ENCODE assay signal across 18 cellular contexts in genomic region chr16:84361546-84361945, GRCh38. TPM values are rescaled to one million over a fixed set of nuclear protein-coding genes. Genes with fewer than 3 reads are reported as not detected.
DNase-seq lines count a peak whose midpoint lies in the region; TF ChIP-seq lines count a peak whose summit lies in the region.
"Had no signal": no experiment of that assay in that cellular context is flagged by ENCODE, and none has a peak within 500 bp of the region (broad histone marks: within the 10 kb centered on the region; RNA-seq: fewer than 3 reads in every experiment).

No MANE protein-coding gene starts in this region.

- H3K9me3 Mint-ChIP-seq in neural progenitor cell = no peaks in the 10 kb centered on the region
- H3K9me3 Mint-ChIP-seq: H9 had no signal

- no peak overlapping the region for H3K27ac Mint-ChIP-seq in neural progenitor cell

- H4K20me1 ChIP-seq in neural progenitor cell (ENCODE audit: low read depth) = no peaks in the 10 kb centered on the region

- H3K9me3 ChIP-seq in neural progenitor cell (ENCODE audit: low read depth) (no peaks in the 10 kb centered on the region), right atrium auricular region (no peaks in the 10 kb centered on the region)

- no peaks in the 10 kb centered on the region for H3K36me3 Mint-ChIP-seq in neural progenitor cell

- H3K27me3 Mint-ChIP-seq in neural progenitor cell (ENCODE audit: insufficient read depth, low read depth) = peaks cover 11% of the 10 kb centered on the region

- peak overlapping the region; percentile 56 for H3K4me2 ChIP-seq in neural progenitor cell

- no peak overlapping the region for H3K9ac ChIP-seq in neural progenitor cell

- H3K79me2 ChIP-seq in neural progenitor cell (ENCODE audit: low read depth) = no peaks in the 10 kb centered on the region

- TF ChIP-seq CTCF in epithelial cell of esophagus (IDR thresholded peaks at IDR 0.05; ENCODE audit: insufficient read depth, low read depth, low read length, missing control alignments) (no peak), neural progenitor cell (IDR thresholded peaks at IDR 0.05) (no peak), right atrium auricular region (IDR thresholded peaks at IDR 0.05) (no peak)

- H3K27ac ChIP-seq in neural progenitor cell (no peak overlapping the region), right atrium auricular region (no peak overlapping the region)

- in situ Hi-C loops in ACHN (cut with HindIII; ENCODE audit: low pct_ligation_motif_present, low pct_unique_long_range_greater_than_20kb, low sequenced_read_pairs) = no loop called here

- H3K4me3 Mint-ChIP-seq in neural progenitor cell = no peak overlapping the region

- H3K36me3 ChIP-seq in neural progenitor cell (no peaks in the 10 kb centered on the region), H7 (replicated peaks; ENCODE audit: control insufficient read depth, insufficient read depth, low read length) (no peaks in the 10 kb centered on the region), right atrium auricular region (no peaks in the 10 kb centered on the region)

- H3F3A ChIP-seq in neural progenitor cell (ENCODE audit: low read depth) = peaks cover 24% of the 10 kb centered on the region

- H3K4me3 ChIP-seq in epithelial cell of esophagus (ENCODE audit: low read length) = no peak overlapping the region
- no peak overlapping the region for H3K4me3 ChIP-seq in neural progenitor cell
- no peak overlapping the region for H3K4me3 ChIP-seq in H7 (ENCODE audit: insufficient read depth, low read depth, low read length)
- H3K4me3 ChIP-seq in right atrium auricular region = no peak overlapping the region
- H3K4me3 ChIP-seq: GM12878 had no signal

- DNase-seq in ACHN = peak; percentile 46
- peak; percentile 26 for DNase-seq in HK-2 (ENCODE audit: unreplicated experiment)
- peak; percentile 36 for DNase-seq in epithelial cell of esophagus (ENCODE audit: low read depth)
- DNase-seq in neural progenitor cell (ENCODE audit: low spot score) = no peak
- DNase-seq in H7 = no peak
- DNase-seq in NCI-H446 treated with DMSO at 0.1 percent for 48 hours (lab: John Stamatoyannopoulos, UW) = no peak
- DNase-seq in right atrium auricular region (ENCODE audit: low spot score) = no peak
- DNase-seq in superior temporal gyrus (ENCODE audit: extremely low spot score) = no peak
- DNase-seq: DND-41, H9, KBM-7, MM.1S, NCI-H1048, NCI-H1417 treated with DMSO at 0.1 percent for 48 hours, NCI-H187 treated with DMSO at 0.1 percent for 48 hours, NCI-H510A had no signal

- H3K4me1 ChIP-seq in neural progenitor cell (peaks cover 33% of the 10 kb centered on the region), right atrium auricular region (no peaks in the 10 kb centered on the region)

- H2AFZ ChIP-seq in neural progenitor cell (replicated peaks) = no peak overlapping the region

- peaks cover 9% of the 10 kb centered on the region for H3K27me3 ChIP-seq in neural progenitor cell
- H3K27me3 ChIP-seq in H7 (ENCODE audit: control insufficient read depth, insufficient read depth, low read length) = no peaks in the 10 kb centered on the region
- no peaks in the 10 kb centered on the region for H3K27me3 ChIP-seq in right atrium auricular region

- peaks cover 66% of the 10 kb centered on the region for H3K4me1 Mint-ChIP-seq in neural progenitor cell

RNA-seq across cellular contexts. Expression of gene ATP2C2, which starts 6.8 kb away (rescaled TPM):
- total RNA-seq in neural progenitor cell (ENCODE audit: low replicate concordance) (0.71 TPM in 1 of 2 replicates, not detected in the other), right atrium auricular region (not detected)
- total RNA-seq in H7 (2014; rRNA removed; shearing (Covaris generic)) = 0.24 and 0.37 TPM in 2 replicates
- total RNA-seq: A172, GM12878 had no signal

Comparison
In these comparisons a context has a peak if more than half of its experiments do, and no peak if none do; other contexts are left out.
1. DNase-seq: peak in ACHN (single experiment), HK-2 (single experiment) and epithelial cell of esophagus (single experiment); none in neural progenitor cell (single experiment), H7 (single experiment), NCI-H446 treated with DMSO at 0.1 percent for 48 hours (single experiment), right atrium auricular region (single experiment) and superior temporal gyrus (single experiment).